ENCODE assay signal across 1 cellular context in the genomic region with DNA sequence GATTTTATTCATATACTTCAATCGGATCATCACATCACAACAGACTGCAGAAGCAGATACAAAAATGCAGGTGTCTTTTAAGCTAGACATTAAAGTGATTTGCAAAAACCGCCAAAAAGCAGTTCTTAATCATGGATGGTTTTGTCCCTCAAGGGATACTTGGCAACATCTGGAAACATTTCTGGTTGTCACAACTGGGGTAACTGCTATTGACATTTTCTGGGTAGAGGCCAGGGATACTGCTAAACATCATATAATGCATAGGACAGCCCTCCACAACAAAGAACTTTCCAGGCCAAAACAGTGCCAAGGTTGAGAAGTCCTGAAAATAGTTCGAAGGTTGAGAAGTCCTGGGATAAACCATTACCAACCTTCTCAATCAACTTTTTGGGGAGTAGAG.
TF ChIP-seq lines count a peak whose summit lies in the region.

No MANE protein-coding gene starts in this region.

TF ChIP-seq in A549, 52 proteins besides CTCF, POLR2A, EP300 and RAD21 (continued from another document):
- TF ChIP-seq NR3C1 (IDR thresholded peaks at IDR 0.05): no peak
